In the genomic region with DNA sequence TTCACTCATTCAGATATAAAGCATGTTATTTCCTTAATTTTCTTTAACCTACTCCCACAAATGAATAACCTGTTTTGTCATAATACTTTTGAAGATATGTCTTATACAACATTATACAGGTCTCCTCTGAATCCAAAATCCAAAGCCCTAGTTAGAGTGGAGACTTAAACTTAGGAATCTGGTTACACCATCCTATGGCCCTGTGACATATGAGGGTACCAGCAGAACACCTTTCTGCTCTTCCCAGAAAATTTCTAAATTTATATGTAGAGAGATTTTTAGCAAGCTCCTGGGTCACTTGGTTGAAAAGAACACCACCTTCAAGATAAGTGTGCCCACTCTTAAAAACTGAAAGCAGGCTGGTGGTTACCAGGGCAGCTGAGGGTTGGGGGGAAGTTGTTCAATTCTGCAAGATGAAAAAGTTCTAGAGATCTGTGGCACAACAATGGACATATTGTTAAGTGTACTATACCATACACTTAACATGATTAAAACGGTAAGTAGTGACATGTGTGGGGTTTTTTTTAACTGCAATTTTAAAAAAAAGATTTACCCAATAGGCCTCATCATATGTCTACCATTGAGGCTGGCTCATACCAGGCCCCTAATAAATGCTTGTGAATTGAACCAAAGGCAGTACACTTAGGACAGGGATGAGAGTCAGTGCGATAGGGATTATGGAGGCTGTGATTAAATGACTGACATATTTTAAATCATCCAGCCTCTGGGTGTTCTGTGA, we compare ENCODE assay signal across 18 cellular contexts. TPM values are rescaled to one million over a fixed set of nuclear protein-coding genes. Genes with fewer than 3 reads are reported as not detected.
DNase-seq lines count a peak whose midpoint lies in the region; ATAC-seq, FAIRE-seq and TF ChIP-seq lines count a peak whose summit lies in the region.
"Had no signal": no experiment of that assay in that cellular context is flagged by ENCODE, and none has a peak within 500 bp of the region (broad histone marks: within the 10 kb centered on the region; RNA-seq: fewer than 3 reads in every experiment).

No MANE protein-coding gene starts in this region.

- no peaks in the 10 kb centered on the region for H3K79me2 ChIP-seq in PC-9 (ENCODE audit: low read depth)

- H3K27me3 ChIP-seq in IMR-90 (ENCODE audit: control insufficient read depth, insufficient read depth, low read length) (no peaks in the 10 kb centered on the region), PC-9 (ENCODE audit: insufficient read depth, low read depth) (no peaks in the 10 kb centered on the region)

- H3K9me2 ChIP-seq in PC-9 (ENCODE audit: insufficient read depth) = no peaks in the 10 kb centered on the region

- H3K9me1 ChIP-seq in IMR-90 (ENCODE audit: insufficient read depth, low read length) = peaks cover 11% of the 10 kb centered on the region

- peaks cover 14 to 20% of the 10 kb centered on the region in 2 experiments for H3K79me1 ChIP-seq in IMR-90 (ENCODE audit: low read depth in 1 of 2, low read length in 2 of 2)

- BruUV-seq in IMR-90 (replicated peaks; lab: Mats Ljungman, UMichigan) (no TSS peak), PC-9 (replicated peaks; lab: Mats Ljungman, UMichigan) (no TSS peak)

- H3K9me3 ChIP-seq in IMR-90 (ENCODE audit: control insufficient read depth, insufficient read depth, low read length) (no peaks in the 10 kb centered on the region), PC-9 (ENCODE audit: insufficient read depth, low read depth) (no peaks in the 10 kb centered on the region)
- H3K9me3 ChIP-seq: Caco-2 had no signal

- H2BK15ac ChIP-seq in IMR-90 (ENCODE audit: low read depth, low read length) = 0 out of 3 replicates have a peak overlapping the region, but pooled peaks have one; percentile 43

- no peaks in the 10 kb centered on the region for H3K9me3 Mint-ChIP-seq in memory B cell
- H3K9me3 Mint-ChIP-seq: CD4-positive, alpha-beta T cell; GM23338; IgD-negative memory B cell had no signal

- no peak for DNase-seq in IMR-90
- DNase-seq in PC-9 = no peak
- no peak for DNase-seq in memory B cell (ENCODE audit: low spot score in 2 of 2)
- DNase-seq in NCI-H1436 (lab: John Stamatoyannopoulos, UW) = no peak
- no peak for DNase-seq in urothelium cell line (ENCODE audit: low spot score)
- DNase-seq in activated naive CD4-positive, alpha-beta T cell treated with anti-CD3 and anti-CD28 coated beads, Interleukin-2, amount 50 U/mL, for 16 hours = no peak
- DNase-seq: AML-193; CD4-positive, alpha-beta T cell; HCEC 1CT had no signal

- no peak overlapping the region for H2BK20ac ChIP-seq in IMR-90 (ENCODE audit: low read depth, low read length)

- H4K5ac ChIP-seq in IMR-90 (ENCODE audit: low read depth, low read length) = no peak overlapping the region

- no peak overlapping the region for H3K4me3 Mint-ChIP-seq in memory B cell
- H3K4me3 Mint-ChIP-seq: CD4-positive, alpha-beta T cell; GM23338; IgD-negative memory B cell had no signal

- POLR2A ChIA-PET in IMR-90 (lab: Charles Lee; ENCODE audit: unreplicated experiment) = no interaction called here
- POLR2A ChIA-PET in PC-9 (lab: Charles Lee; ENCODE audit: unreplicated experiment) = interaction anchor here (0.7 kb wide), 1 partner anchor 91 kb away, joined by 5 read pairs; no protein-coding TSS in a partner anchor

- no peak overlapping the region for H3K27ac ChIP-seq in IMR-90 (ENCODE audit: insufficient read depth, low read length)
- peak overlapping the region; percentile 52; the same call in 1 of the 2 replicates for H3K27ac ChIP-seq in PC-9
- H3K27ac ChIP-seq: C4-2B had no signal

- H3F3A ChIP-seq in PC-9 (ENCODE audit: insufficient read depth, low read depth) = no peaks in the 10 kb centered on the region

- no peak for ATAC-seq in IMR-90 (ENCODE audit: low read depth)
- ATAC-seq in memory B cell (ENCODE audit: low read depth) = no peak
- ATAC-seq: GM23338 had no signal

- H2AK9ac ChIP-seq in IMR-90 (replicated peaks; ENCODE audit: low read depth, low read length, poor library complexity) = no peak overlapping the region

- peaks cover 14% of the 10 kb centered on the region for H3K36me3 Mint-ChIP-seq in memory B cell

- no peak overlapping the region for H2AFZ ChIP-seq in IMR-90 (replicated peaks; ENCODE audit: low read length, poor library complexity)
- H2AFZ ChIP-seq in PC-9 = no peak overlapping the region
- H2AFZ ChIP-seq: GM23338 had no signal

- dilution Hi-C loops in IMR-90 (cut with HindIII; ENCODE audit: low sequenced_read_pairs, unreplicated experiment) = no loop called here

- H3K4me2 ChIP-seq in IMR-90 (ENCODE audit: low read depth, low read length) (no peak overlapping the region), PC-9 (no peak overlapping the region)
- H3K4me2 ChIP-seq: GM23338 had no signal

- FAIRE-seq in urothelium cell line (lab: Jason Lieb, UNC) = no peak
- FAIRE-seq: A204.1, D721Med, G401.6, H54, HTR-8/SVneo had no signal

- H3K4me1 ChIP-seq in IMR-90 (ENCODE audit: control insufficient read depth, insufficient read depth, low read length) (peaks cover 13% of the 10 kb centered on the region), PC-9 (replicated peaks; ENCODE audit: insufficient read depth) (peaks cover 22% of the 10 kb centered on the region; the same call in 1 of the 2 replicates)

- H3K14ac ChIP-seq in IMR-90 (replicated peaks; ENCODE audit: low read depth, low read length) = no peak overlapping the region

- no peak for TF ChIP-seq POLR2A in IMR-90 (IDR thresholded peaks at IDR 0.05; ENCODE audit: low read depth, low read length)

- WGBS in IMR-90 (ENCODE audit: extremely low coverage in 2 of 2, insufficient read length in 1 of 2), 2 experiments = no CpG with 5 or more reads among the region's 2 CpGs

- H3K56ac ChIP-seq in IMR-90 (ENCODE audit: extremely low read depth, insufficient read depth, low read length) = no peak overlapping the region

- H3K27ac Mint-ChIP-seq in memory B cell = peak overlapping the region; percentile 41
- H3K27ac Mint-ChIP-seq: CD4-positive, alpha-beta T cell; GM23338 had no signal

- peaks cover 8% of the 10 kb centered on the region for H3K4me1 Mint-ChIP-seq in memory B cell
- H3K4me1 Mint-ChIP-seq: GM23338 had no signal

- no peak overlapping the region for H2BK120ac ChIP-seq in IMR-90 (ENCODE audit: low read depth, low read length)

- no peak overlapping the region for H2AK5ac ChIP-seq in IMR-90 (ENCODE audit: low read depth, low read length)

- H3K4ac ChIP-seq in IMR-90 (ENCODE audit: low read depth, low read length) = no peak overlapping the region

- TF ChIP-seq RAD21 in IMR-90 (IDR thresholded peaks at IDR 0.05; ENCODE audit: low read length) = no peak

- H4K91ac ChIP-seq in IMR-90 (ENCODE audit: insufficient read depth, low read depth, low read length) = no peak overlapping the region

- H3K9ac ChIP-seq in IMR-90 (ENCODE audit: low read depth, low read length) = no peak overlapping the region

- H3K4me3 ChIP-seq in IMR-90 (ENCODE audit: insufficient read depth, low read depth, low read length) = no peak overlapping the region
- no peak overlapping the region for H3K4me3 ChIP-seq in PC-9
- H3K4me3 ChIP-seq: GM23338 had no signal

- H3K36me3 ChIP-seq in IMR-90 (ENCODE audit: control insufficient read depth, insufficient read depth, low read length) (no peaks in the 10 kb centered on the region), PC-9 (ENCODE audit: low read depth) (no peaks in the 10 kb centered on the region)

- H3K27me3 Mint-ChIP-seq in memory B cell = no peaks in the 10 kb centered on the region
- H3K27me3 Mint-ChIP-seq: CD4-positive, alpha-beta T cell; IgD-negative memory B cell had no signal

- intact Hi-C loops in IMR-90 (cut with micrococcal nuclease) (no loop called here), PC-9 (cut with micrococcal nuclease; ENCODE audit: unreplicated experiment) (no loop called here)

- TF ChIP-seq CTCF in IMR-90 (conservative IDR thresholded peaks at IDR 0.05; ENCODE audit: low read depth, low read length) = no peak
- TF ChIP-seq CTCF in PC-9 (conservative IDR thresholded peaks at IDR 0.05) = no peak

- H2BK5ac ChIP-seq in IMR-90 (ENCODE audit: low read depth, low read length, poor library complexity, severe bottlenecking) = no peak overlapping the region

- no peak overlapping the region for H3K23ac ChIP-seq in IMR-90 (ENCODE audit: low read depth, low read length)

- CTCF ChIA-PET in IMR-90 (lab: Yijun Ruan, JAX) = interaction anchor here (1.3 kb wide), 1 partner anchor 9 kb away, joined by 7 read pairs; no protein-coding TSS in a partner anchor
- CTCF ChIA-PET in PC-9 (lab: Charles Lee) = no interaction called here

- no peak overlapping the region for H4K8ac ChIP-seq in IMR-90 (ENCODE audit: low read depth in 2 of 2, low read length in 2 of 2)

- in situ Hi-C loops in IMR-90 (cut with MboI; ENCODE audit: low sequenced_read_pairs) = loop anchor here (10.0 kb wide), 1 partner anchor 134 kb away; no protein-coding TSS in a partner anchor

- peaks cover 4% of the 10 kb centered on the region; the same call in 1 of the 2 replicates for H4K20me1 ChIP-seq in IMR-90 (ENCODE audit: insufficient read depth, low read length)
- H4K20me1 ChIP-seq in PC-9 (ENCODE audit: insufficient read depth) = no peaks in the 10 kb centered on the region

- H3K18ac ChIP-seq in IMR-90 (ENCODE audit: low read depth, low read length) = no peak overlapping the region

TF ChIP-seq in IMR-90, 13 proteins besides CTCF, POLR2A, EP300 and RAD21:
- no peak for TF ChIP-seq RCOR1 (IDR thresholded peaks at IDR 0.05; ENCODE audit: insufficient replicate concordance, low read length)
- TF ChIP-seq, protein P1, sequence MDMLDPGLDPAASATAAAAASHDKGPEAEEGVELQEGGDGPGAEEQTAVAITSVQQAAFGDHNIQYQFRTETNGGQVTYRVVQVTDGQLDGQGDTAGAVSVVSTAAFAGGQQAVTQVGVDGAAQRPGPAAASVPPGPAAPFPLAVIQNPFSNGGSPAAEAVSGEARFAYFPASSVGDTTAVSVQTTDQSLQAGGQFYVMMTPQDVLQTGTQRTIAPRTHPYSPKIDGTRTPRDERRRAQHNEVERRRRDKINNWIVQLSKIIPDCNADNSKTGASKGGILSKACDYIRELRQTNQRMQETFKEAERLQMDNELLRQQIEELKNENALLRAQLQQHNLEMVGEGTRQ (IDR thresholded peaks at IDR 0.05; ENCODE audit: low read depth, low read length) = no peak
- TF ChIP-seq SMC3 (IDR thresholded peaks at IDR 0.05; ENCODE audit: low read depth, low read length) = no peak
- TF ChIP-seq CEBPB (IDR thresholded peaks at IDR 0.05; ENCODE audit: low read depth, low read length) = no peak

RNA-seq across cellular contexts. Expression of a gene that starts 37.6 kb away (rescaled TPM):
- total RNA-seq in IMR-90 (2012; rRNA removed) (under 0.01 TPM in 1 of 2 replicates, not detected in the other), PC-9 (2021) (4.0 and 5.1 TPM in 2 replicates)
- 0.53 and 0.87 TPM in 2 replicates for polyA plus RNA-seq in IMR-90 (2012; rRNA removed)
- polyA plus RNA-seq in IMR-90 (2012; cell fraction: cytosol; rRNA removed) = 0.03 and 0.05 TPM in 2 replicates
- polyA plus RNA-seq in IMR-90 (2012; cell fraction: nucleus; rRNA removed; ENCODE audit: low replicate concordance) = 3.9 and 6.9 TPM in 2 replicates
